19 cellular contexts compared by ENCODE assay signal in genomic region chr20:44756956-44757355, GRCh38. TPM values are rescaled to one million over a fixed set of nuclear protein-coding genes. Genes with fewer than 3 reads are reported as not detected.
DNase-seq lines count a peak whose midpoint lies in the region; ATAC-seq and TF ChIP-seq lines count a peak whose summit lies in the region.
"Had no signal": no experiment of that assay in that cellular context is flagged by ENCODE, and none has a peak within 500 bp of the region (broad histone marks: within the 10 kb centered on the region; RNA-seq: fewer than 3 reads in every experiment).

No MANE protein-coding gene starts in this region.

- no peak overlapping the region for H2AFZ ChIP-seq in osteoblast (ENCODE audit: low read length)

- no peaks in the 10 kb centered on the region for H3K9me3 Mint-ChIP-seq in Calu3 (ENCODE audit: low read depth, unreplicated experiment)
- H3K9me3 Mint-ChIP-seq: CD14-positive monocyte; CD4-positive, alpha-beta T cell; CD8-positive, alpha-beta memory T cell had no signal

- BruUV-seq in Calu3 (replicated peaks; lab: Mats Ljungman, UMichigan) = no TSS peak

- H3K36me3 Mint-ChIP-seq in Calu3 (ENCODE audit: insufficient read depth, unreplicated experiment) = no peaks in the 10 kb centered on the region
- H3K36me3 Mint-ChIP-seq: CD14-positive monocyte; CD8-positive, alpha-beta memory T cell had no signal

- TF ChIP-seq POLR2A in testis (IDR thresholded peaks at IDR 0.05) = no peak

- CTCF ChIA-PET in Calu3 (lab: Charles Lee) = interaction anchor here (1.3 kb wide), 1 partner anchor 10 kb away, joined by 5 read pairs; no protein-coding TSS in a partner anchor
- CTCF ChIA-PET in HEK293 (lab: Yijun Ruan, JAX) = interaction anchor here (1.0 to 2.1 kb wide), 3 partner anchors 9 to 87 kb away, joined by 3 to 11 read pairs (median 5); no protein-coding TSS in a partner anchor

- 89 to 94% methylated on average over 1 to 5 of the region's 5 CpGs for whole genome bisulfite sequencing in testis, 2 donors

- peaks cover 30% of the 10 kb centered on the region for H3K27me3 ChIP-seq in osteoblast (ENCODE audit: insufficient read depth, low read length)
- H3K27me3 ChIP-seq in testis = no peaks in the 10 kb centered on the region
- H3K27me3 ChIP-seq: BE2C; BLaER1 treated with 17β-estradiol and CSF1 and Interleukin-3, amounts not matched to agents 10 nM and 100 nM had no signal

- H3K27ac ChIP-seq in HEK293 (ENCODE audit: extremely low read depth, low read depth, low read length) (no peak overlapping the region), caudate nucleus (ENCODE audit: low read depth, low read length) (peak overlapping the region; percentile 68), osteoblast (ENCODE audit: low read depth, low read length) (no peak overlapping the region), testis (no peak overlapping the region)
- H3K27ac ChIP-seq: A549; BLaER1 treated with 17β-estradiol and CSF1 and Interleukin-3, amounts not matched to agents 10 nM and 100 nM had no signal

- intact Hi-C loops in Calu3 (cut with micrococcal nuclease; ENCODE audit: unreplicated experiment) = no loop called here
- intact Hi-C loops in mucosa of descending colon (cut with DNase I, micrococcal nuclease) = no loop called here
- intact Hi-C loops in testis (cut with DNase I; ENCODE audit: low total_unique reads) = no loop called here

- no peak for ATAC-seq in mucosa of descending colon

- H3K4me3 ChIP-seq in HEK293 (ENCODE audit: low read depth, low read length) (no peak overlapping the region), osteoblast (ENCODE audit: insufficient read depth, low read length) (no peak overlapping the region), mucosa of descending colon (no peak overlapping the region), testis (no peak overlapping the region)
- H3K4me3 ChIP-seq: A549; BLaER1 treated with 17β-estradiol and CSF1 and Interleukin-3, amounts not matched to agents 10 nM and 100 nM had no signal

- no peaks in the 10 kb centered on the region for H3K9me3 ChIP-seq in HEK293 (ENCODE audit: control insufficient read depth, insufficient read depth, low read depth, low read length)
- H3K9me3 ChIP-seq in osteoblast (ENCODE audit: low read depth, low read length) = no peaks in the 10 kb centered on the region
- H3K9me3 ChIP-seq in mucosa of descending colon = no peaks in the 10 kb centered on the region
- no peaks in the 10 kb centered on the region for H3K9me3 ChIP-seq in testis
- H3K9me3 ChIP-seq: A549; BE2C; BLaER1 treated with 17β-estradiol and CSF1 and Interleukin-3, amounts not matched to agents 10 nM and 100 nM had no signal

- H3K36me3 ChIP-seq in HEK293 (ENCODE audit: control insufficient read depth in 2 of 2, insufficient read depth in 1 of 2, low read length in 2 of 2) = peaks cover 0 to 9% of the 10 kb centered on the region in 2 experiments; a peak in 1 of 3 replicates
- H3K36me3 ChIP-seq in osteoblast (ENCODE audit: insufficient read depth, low read length) = no peaks in the 10 kb centered on the region
- no peaks in the 10 kb centered on the region for H3K36me3 ChIP-seq in mucosa of descending colon (ENCODE audit: low read depth)
- no peaks in the 10 kb centered on the region for H3K36me3 ChIP-seq in testis (ENCODE audit: low read depth, missing control alignments)
- H3K36me3 ChIP-seq: BE2C; BLaER1 treated with 17β-estradiol and CSF1 and Interleukin-3, amounts not matched to agents 10 nM and 100 nM had no signal

- no peaks in the 10 kb centered on the region for H3K4me1 Mint-ChIP-seq in Calu3 (ENCODE audit: low read depth, unreplicated experiment)
- H3K4me1 Mint-ChIP-seq: CD8-positive, alpha-beta memory T cell had no signal

- no peaks in the 10 kb centered on the region for H3K79me2 ChIP-seq in osteoblast (ENCODE audit: insufficient read depth, low read length)

- no peaks in the 10 kb centered on the region for H4K20me1 ChIP-seq in osteoblast (ENCODE audit: insufficient read depth, low read length)
- H4K20me1 ChIP-seq: BLaER1 treated with 17β-estradiol and CSF1 and Interleukin-3, amounts not matched to agents 10 nM and 100 nM had no signal

- H3K4me1 ChIP-seq in HEK293 (ENCODE audit: control insufficient read depth, insufficient read depth, low read length) = no peaks in the 10 kb centered on the region
- H3K4me1 ChIP-seq in osteoblast (ENCODE audit: insufficient read depth, low read length) = no peaks in the 10 kb centered on the region
- no peaks in the 10 kb centered on the region for H3K4me1 ChIP-seq in mucosa of descending colon (ENCODE audit: low read depth)
- H3K4me1 ChIP-seq in testis = peaks cover 3% of the 10 kb centered on the region
- H3K4me1 ChIP-seq: A549 had no signal

- H3K4me2 ChIP-seq in osteoblast (ENCODE audit: insufficient read depth, low read length) = no peak overlapping the region
- H3K4me2 ChIP-seq: A549; BLaER1 treated with 17β-estradiol and CSF1 and Interleukin-3, amounts not matched to agents 10 nM and 100 nM had no signal

- peak; percentile 8 for TF ChIP-seq CTCF in Calu3 (IDR thresholded peaks at IDR 0.05; ENCODE audit: unreplicated experiment)
- no peak for TF ChIP-seq CTCF in HEK293 (tag by site-specific recombination; IDR thresholded peaks at IDR 0.05)
- TF ChIP-seq CTCF in osteoblast (IDR thresholded peaks at IDR 0.05; ENCODE audit: extremely low read depth, low read depth, low read length) = no peak
- no peak for TF ChIP-seq CTCF in mucosa of descending colon (IDR thresholded peaks at IDR 0.05)
- no peak for TF ChIP-seq CTCF in testis (IDR thresholded peaks at IDR 0.05)

- POLR2A ChIA-PET in HEK293 (lab: Yijun Ruan, JAX) = no interaction called here

- DNase-seq in Calu3 = no peak
- no peak for DNase-seq in caudate nucleus (lab: John Stamatoyannopoulos, UW)
- peak; percentile 63 for DNase-seq in osteoblast (ENCODE audit: insufficient read length, low spot score, missing footprints)
- no peak for DNase-seq in mucosa of descending colon
- DNase-seq in DMS53 treated with DMSO at 0.1 percent for 48 hours (lab: John Stamatoyannopoulos, UW; ENCODE audit: unreplicated experiment) = no peak
- DNase-seq in testis = no peak
- DNase-seq: ACHN; AML-193; BE2C; CD4-positive, alpha-beta T cell; CD8-positive, alpha-beta memory T cell; DMS53; DND-41; GOT3; HCEC 1CT had no signal

- H3K27ac Mint-ChIP-seq in Calu3 (ENCODE audit: unreplicated experiment) = no peak overlapping the region
- H3K27ac Mint-ChIP-seq: CD14-positive monocyte; CD4-positive, alpha-beta T cell had no signal

- H3K4me3 Mint-ChIP-seq in Calu3 (ENCODE audit: low read depth, unreplicated experiment) = no peak overlapping the region
- H3K4me3 Mint-ChIP-seq: CD14-positive monocyte; CD4-positive, alpha-beta T cell; CD8-positive, alpha-beta memory T cell had no signal

- H3K27me3 Mint-ChIP-seq in Calu3 (ENCODE audit: unreplicated experiment) = peaks cover 89% of the 10 kb centered on the region

TF ChIP-seq in HEK293, 187 proteins besides CTCF, POLR2A, EP300 and RAD21:
- TF ChIP-seq ZNF274 (IDR thresholded peaks at IDR 0.05; ENCODE audit: low read length) (no peak), ZNF274 (tag by site-specific recombination; IDR thresholded peaks at IDR 0.05; ENCODE audit: borderline replicate concordance) (no peak), GLIS2 (tag by site-specific recombination; IDR thresholded peaks at IDR 0.05) (0 out of 2 replicates have a peak, but pooled peaks have one; percentile 10), ZNF211 (tag by site-specific recombination; IDR thresholded peaks at IDR 0.05; ENCODE audit: low read depth) (no peak), ZNF223 (tag by site-specific recombination; IDR thresholded peaks at IDR 0.05) (no peak)

RNA-seq across cellular contexts. Expression of gene KCNK15, which starts 11.3 kb away (rescaled TPM):
- total RNA-seq in Calu3 (2022) (1.5 and 4.8 TPM in 2 replicates), osteoblast (81.3 and 121 TPM in 2 replicates), mucosa of descending colon (under 1 TPM; 0.17 to 0.44 (median 0.43) TPM), testis (10 to 100 TPM; 16.9 to 23.4 TPM)
- polyA plus RNA-seq in testis (ENCODE audit: insufficient read depth, low read depth, low replicate concordance) = 4.4 TPM
- total RNA-seq: CD4-positive, alpha-beta T cell had no signal
- polyA plus RNA-seq: CD14-positive monocyte; CD8-positive, alpha-beta memory T cell had no signal

RNA-seq across cellular contexts. Expression of gene CCN5, which starts 41.8 kb away (rescaled TPM):
- total RNA-seq in Calu3 (2022) (0.94 and 1.9 TPM in 2 replicates), osteoblast (520 and 687 TPM in 2 replicates), mucosa of descending colon (1 to 10 TPM; 1.7 to 6.3 (median 4.2) TPM), testis (100 to 1,000 TPM in 1 of 2 donors, 10 to 100 TPM in 1; 37.0 to 152 TPM)
- polyA plus RNA-seq in testis (ENCODE audit: insufficient read depth, low read depth, low replicate concordance) = 52.0 TPM
- total RNA-seq: CD4-positive, alpha-beta T cell; CD8-positive, alpha-beta memory T cell had no signal
- polyA plus RNA-seq: CD14-positive monocyte; CD8-positive, alpha-beta memory T cell had no signal

RNA-seq across cellular contexts. Expression of gene RIMS4, which starts 53.4 kb away (rescaled TPM):
- total RNA-seq in Calu3 (2022) = 0.40 and 0.91 TPM in 2 replicates
- 0.29 and 0.36 TPM in 2 replicates for total RNA-seq in osteoblast
- total RNA-seq in mucosa of descending colon = 1 to 10 TPM in 2 of 3 donors, under 1 TPM in 1; 0.51 to 2.0 (median 1.4) TPM
- total RNA-seq in testis = 10 to 100 TPM; 29.7 to 72.1 TPM
- 32.1 TPM for polyA plus RNA-seq in testis (ENCODE audit: insufficient read depth, low read depth, low replicate concordance)
- total RNA-seq: CD4-positive, alpha-beta T cell; CD8-positive, alpha-beta memory T cell had no signal
- polyA plus RNA-seq: CD14-positive monocyte; CD8-positive, alpha-beta memory T cell had no signal

Comparison
In these comparisons a context has a peak if more than half of its experiments do, and no peak if none do; other contexts are left out.
1. RNA of gene CCN5, which starts 41.8 kb away (total RNA-seq): 520 to 687 TPM in osteoblast and 37.0 to 152 TPM in testis; 1.7 to 6.3 TPM in mucosa of descending colon and 0.94 to 1.9 TPM in Calu3; every median in the first group is over 4 times any median in the second.
2. RNA of gene RIMS4, which starts 53.4 kb away (total RNA-seq): 29.7 to 72.1 TPM in testis; 0.51 to 2.0 TPM in mucosa of descending colon, 0.40 to 0.91 TPM in Calu3 and 0.29 to 0.36 TPM in osteoblast; every median in the first group is over 10 times any median in the second.